ENCODE assay signal across 1 cellular context in genomic region chr22:46563381-46564083, GRCh38.
TF ChIP-seq lines count a peak whose summit lies in the region.

No MANE protein-coding gene starts in this region.

TF ChIP-seq in HepG2, 621 proteins besides CTCF, POLR2A, EP300 and RAD21 (continued from another document and continues in another):
- no peak for TF ChIP-seq CREB1 (IDR thresholded peaks at IDR 0.05)
- no peak for TF ChIP-seq CREB1 (CRISPR knock-in tag; IDR thresholded peaks at IDR 0.05)
- no peak for TF ChIP-seq ZNF580 (CRISPR knock-in tag; IDR thresholded peaks at IDR 0.05; ENCODE audit: borderline replicate concordance, low read depth)
- TF ChIP-seq CSRNP1 (CRISPR knock-in tag; IDR thresholded peaks at IDR 0.05) = no peak
- TF ChIP-seq YEATS4 (CRISPR knock-in tag; IDR thresholded peaks at IDR 0.05; ENCODE audit: borderline replicate concordance) = peak; percentile 55; the same call in 1 of the 2 replicates
- 0 out of 2 replicates have a peak, but pooled peaks have one; percentile 23 for TF ChIP-seq NR0B2 (CRISPR knock-in tag; IDR thresholded peaks at IDR 0.05)
- 0 out of 2 replicates have a peak, but pooled peaks have one; percentile 43 for TF ChIP-seq ZBTB46 (CRISPR knock-in tag; IDR thresholded peaks at IDR 0.05; ENCODE audit: borderline replicate concordance)
- no peak for TF ChIP-seq RERE (CRISPR knock-in tag; IDR thresholded peaks at IDR 0.05; ENCODE audit: low read depth)
- peak; percentile 44; the same call in 1 of the 2 replicates for TF ChIP-seq ZNF563 (CRISPR knock-in tag; IDR thresholded peaks at IDR 0.05)
- 0 out of 2 replicates have a peak, but pooled peaks have one; percentile 11 for TF ChIP-seq REPIN1 (CRISPR knock-in tag; IDR thresholded peaks at IDR 0.05; ENCODE audit: borderline replicate concordance, low read depth)
- peak; percentile 28; the same call in 1 of the 2 replicates for TF ChIP-seq ZMYM4 (CRISPR knock-in tag; IDR thresholded peaks at IDR 0.05)
- TF ChIP-seq MXI1 (IDR thresholded peaks at IDR 0.05; ENCODE audit: borderline replicate concordance, low read depth, low read length) = peak; percentile 63; the same call in 1 of the 3 replicates
- TF ChIP-seq CEBPB (IDR thresholded peaks at IDR 0.05; ENCODE audit: borderline replicate concordance, low read depth, low read length) = peak; percentile 33; the same call in 1 of the 2 replicates
- no peak for TF ChIP-seq ATAD3A (CRISPR knock-in tag; IDR thresholded peaks at IDR 0.05)
- TF ChIP-seq ZSCAN31 (CRISPR knock-in tag; IDR thresholded peaks at IDR 0.05; ENCODE audit: low read depth) = peak; percentile 59; the same call in 1 of the 2 replicates
- TF ChIP-seq ZNF263 (CRISPR knock-in tag; IDR thresholded peaks at IDR 0.05) = peak; percentile 1; the same call in 1 of the 2 replicates
- TF ChIP-seq PBX2 (CRISPR knock-in tag; IDR thresholded peaks at IDR 0.05) = no peak
- TF ChIP-seq TEF (CRISPR knock-in tag; IDR thresholded peaks at IDR 0.05) = no peak
- no peak for TF ChIP-seq GPN1 (CRISPR knock-in tag; IDR thresholded peaks at IDR 0.05; ENCODE audit: borderline replicate concordance)
- TF ChIP-seq ZNF569 (CRISPR knock-in tag; IDR thresholded peaks at IDR 0.05; ENCODE audit: borderline replicate concordance) = no peak
- TF ChIP-seq ERF (CRISPR knock-in tag; IDR thresholded peaks at IDR 0.05) = peak; percentile 45; the same call in 1 of the 2 replicates
- TF ChIP-seq ZNF576 (CRISPR knock-in tag; IDR thresholded peaks at IDR 0.05) = peak; percentile 65; the same call in 1 of the 2 replicates
- no peak for TF ChIP-seq GMEB2 (CRISPR knock-in tag; IDR thresholded peaks at IDR 0.05; ENCODE audit: low read depth)
- no peak for TF ChIP-seq MZF1 (CRISPR knock-in tag; IDR thresholded peaks at IDR 0.05; ENCODE audit: borderline replicate concordance)
- peak; percentile 74 for TF ChIP-seq SAP130 (CRISPR knock-in tag; IDR thresholded peaks at IDR 0.05; ENCODE audit: low read depth)
- no peak for TF ChIP-seq KDM5A (IDR thresholded peaks at IDR 0.05; ENCODE audit: borderline replicate concordance, low read length)
- no peak for TF ChIP-seq ELF4 (CRISPR knock-in tag; IDR thresholded peaks at IDR 0.05; ENCODE audit: borderline replicate concordance)
- TF ChIP-seq ZNF230 (CRISPR knock-in tag; IDR thresholded peaks at IDR 0.05) = peak; percentile 76; the same call in 1 of the 2 replicates
- peak; percentile 69; the same call in 1 of the 2 replicates for TF ChIP-seq POGK (CRISPR knock-in tag; conservative IDR thresholded peaks at IDR 0.05)
- TF ChIP-seq RBM39 (IDR thresholded peaks at IDR 0.05; ENCODE audit: low read depth, low read length, poor library complexity, severe bottlenecking) = peak; percentile 51
- TF ChIP-seq SIN3A (IDR thresholded peaks at IDR 0.05; ENCODE audit: borderline replicate concordance, low read depth, low read length) = no peak
- TF ChIP-seq SALL2 (CRISPR knock-in tag; IDR thresholded peaks at IDR 0.05) = no peak
- TF ChIP-seq HDAC1 (CRISPR knock-in tag; IDR thresholded peaks at IDR 0.05) = peak; percentile 58; the same call in 1 of the 2 replicates
- 0 out of 2 replicates have a peak, but pooled peaks have one; percentile 22 for TF ChIP-seq GMEB1 (CRISPR knock-in tag; IDR thresholded peaks at IDR 0.05; ENCODE audit: borderline replicate concordance)
- peak; percentile 80 for TF ChIP-seq ZNF788 (CRISPR knock-in tag; IDR thresholded peaks at IDR 0.05; ENCODE audit: borderline replicate concordance)
- no peak for TF ChIP-seq ATF7 (IDR thresholded peaks at IDR 0.05)
- TF ChIP-seq ATF7 (CRISPR knock-in tag; IDR thresholded peaks at IDR 0.05) = no peak
